21 cellular contexts compared by ENCODE assay signal in genomic region chr4:100985576-100985975, GRCh38.
A peak's percentile ranks its signal among the peaks of the same experiment; 100 is the strongest.
DNase-seq lines count a peak whose midpoint lies in the region; ATAC-seq and TF ChIP-seq lines count a peak whose summit lies in the region.
"Had no signal": no experiment of that assay in that cellular context is flagged by ENCODE, and none has a peak within 500 bp of the region (broad histone marks: within the 10 kb centered on the region; RNA-seq: fewer than 3 reads in every experiment).

No MANE protein-coding gene starts in this region.

- H3K79me2 ChIP-seq in ACC112 (ENCODE audit: control insufficient read depth, insufficient read depth, low read length, unreplicated experiment) (no peaks in the 10 kb centered on the region), neural progenitor cell (ENCODE audit: low read depth) (no peaks in the 10 kb centered on the region)

- H3K9me3 Mint-ChIP-seq in neural progenitor cell: peaks cover 16% of the 10 kb centered on the region
- H3K9me3 Mint-ChIP-seq: CD8-positive, alpha-beta memory T cell; IgD-negative memory B cell had no signal

- no peak for DNase-seq in neural progenitor cell (ENCODE audit: low spot score)
- no peak for DNase-seq in stimulated activated CD4-positive, alpha-beta T cell treated with anti-CD3 and anti-CD28 coated beads, Interleukin-4, amount 100 ng/mL, for 1 hour
- no peak for DNase-seq in NCI-H146 (lab: John Stamatoyannopoulos, UW)
- no peak for DNase-seq in GM19240 (ENCODE audit: insufficient read length, low spot score)
- DNase-seq: CD8-positive, alpha-beta memory T cell; DMS79; Kasumi-1; NCI-H1105 treated with DMSO at 0.1 percent for 48 hours; NCI-H187; NCI-H2171; NCI-H446; NCI-H69; NK-92 treated with Interleukin-12 subunit alpha and Interleukin-12 subunit beta, amount 100 ng/mL, for 24 hours had no signal

- no peak overlapping the region for H2AFZ ChIP-seq in ACC112 (ENCODE audit: low read length, unreplicated experiment)
- H2AFZ ChIP-seq in neural progenitor cell (replicated peaks): no peak overlapping the region

- H3K4me3 Mint-ChIP-seq in neural progenitor cell: no peak overlapping the region
- H3K4me3 Mint-ChIP-seq: CD8-positive, alpha-beta memory T cell; IgD-negative memory B cell had no signal

- H3K36me3 ChIP-seq in ACC112 (ENCODE audit: insufficient read depth, low read length) (no peaks in the 10 kb centered on the region), HUES48 (ENCODE audit: control insufficient read depth, insufficient read depth, low read length) (no peaks in the 10 kb centered on the region), ectodermal cell (ENCODE audit: control insufficient read depth, insufficient read depth, low read length) (no peaks in the 10 kb centered on the region), neural progenitor cell (no peaks in the 10 kb centered on the region)
- H3K36me3 ChIP-seq: BLaER1 treated with 17β-estradiol and CSF1 and Interleukin-3, amounts not matched to agents 10 nM and 100 nM; SJCRH30 had no signal

- H3K9me3 ChIP-seq in HUES48 (ENCODE audit: control insufficient read depth, insufficient read depth, low read length) (no peaks in the 10 kb centered on the region), ectodermal cell (ENCODE audit: control insufficient read depth, low read length) (no peaks in the 10 kb centered on the region), neural progenitor cell (ENCODE audit: low read depth) (no peaks in the 10 kb centered on the region)
- H3K9me3 ChIP-seq: BLaER1 treated with 17β-estradiol and CSF1 and Interleukin-3, amounts not matched to agents 10 nM and 100 nM; SJCRH30 had no signal

- H3K9ac ChIP-seq in HUES48 (ENCODE audit: low read depth, low read length) (no peak overlapping the region), neural progenitor cell (no peak overlapping the region)
- H3K9ac ChIP-seq: BLaER1 treated with 17β-estradiol and CSF1 and Interleukin-3, amounts not matched to agents 10 nM and 100 nM had no signal

- WGBS in ectodermal cell, 2 experiments: 89 to 94% methylated on average over 3 of the region's 3 CpGs

- TF ChIP-seq CTCF in neural progenitor cell (IDR thresholded peaks at IDR 0.05): no peak

- no peaks in the 10 kb centered on the region for H3K27me3 Mint-ChIP-seq in neural progenitor cell (ENCODE audit: insufficient read depth, low read depth)
- H3K27me3 Mint-ChIP-seq: CD8-positive, alpha-beta memory T cell had no signal

- H4K20me1 ChIP-seq in neural progenitor cell (ENCODE audit: low read depth): no peaks in the 10 kb centered on the region
- H4K20me1 ChIP-seq: BLaER1 treated with 17β-estradiol and CSF1 and Interleukin-3, amounts not matched to agents 10 nM and 100 nM had no signal

- ATAC-seq in HG03025 (IDR thresholded peaks at IDR 0.05; ENCODE audit: low FRiP score, unreplicated experiment): no peak

- no peak overlapping the region for H3K27ac Mint-ChIP-seq in neural progenitor cell
- H3K27ac Mint-ChIP-seq: CD8-positive, alpha-beta memory T cell; IgD-negative memory B cell had no signal

- H3K4me2 ChIP-seq in neural progenitor cell: no peak overlapping the region
- H3K4me2 ChIP-seq: BLaER1 treated with 17β-estradiol and CSF1 and Interleukin-3, amounts not matched to agents 10 nM and 100 nM had no signal

- H3K36me3 Mint-ChIP-seq in neural progenitor cell: no peaks in the 10 kb centered on the region
- H3K36me3 Mint-ChIP-seq: IgD-negative memory B cell had no signal

- peaks cover 29% of the 10 kb centered on the region for H3K4me1 ChIP-seq in ACC112 (ENCODE audit: control insufficient read depth, insufficient read depth, low read length, unreplicated experiment)
- peaks cover 39% of the 10 kb centered on the region for H3K4me1 ChIP-seq in HUES48 (ENCODE audit: control insufficient read depth, insufficient read depth, low read length)
- H3K4me1 ChIP-seq in ectodermal cell (ENCODE audit: control insufficient read depth, insufficient read depth, low read length): peaks cover 14% of the 10 kb centered on the region
- H3K4me1 ChIP-seq in neural progenitor cell: peaks cover 22% of the 10 kb centered on the region

- H3F3A ChIP-seq in neural progenitor cell (ENCODE audit: low read depth): peaks cover 18% of the 10 kb centered on the region

- H3K27me3 ChIP-seq in ACC112 (ENCODE audit: insufficient read depth, low read length): no peaks in the 10 kb centered on the region
- H3K27me3 ChIP-seq in HUES48 (ENCODE audit: control insufficient read depth, insufficient read depth, low read length): no peaks in the 10 kb centered on the region
- no peaks in the 10 kb centered on the region for H3K27me3 ChIP-seq in ectodermal cell (ENCODE audit: control insufficient read depth, insufficient read depth, low read length, poor library complexity, severe bottlenecking)
- H3K27me3 ChIP-seq in neural progenitor cell: no peaks in the 10 kb centered on the region
- H3K27me3 ChIP-seq: BLaER1 treated with 17β-estradiol and CSF1 and Interleukin-3, amounts not matched to agents 10 nM and 100 nM; SJCRH30 had no signal

- H3K4me3 ChIP-seq in ACC112 (ENCODE audit: low read depth, low read length): no peak overlapping the region
- H3K4me3 ChIP-seq in HUES48 (ENCODE audit: low read depth, low read length): no peak overlapping the region
- no peak overlapping the region for H3K4me3 ChIP-seq in ectodermal cell (ENCODE audit: insufficient read depth, low read depth, low read length)
- H3K4me3 ChIP-seq in neural progenitor cell: no peak overlapping the region
- H3K4me3 ChIP-seq: BLaER1 treated with 17β-estradiol and CSF1 and Interleukin-3, amounts not matched to agents 10 nM and 100 nM; SJCRH30 had no signal

- H3K27ac ChIP-seq in ACC112 (ENCODE audit: low read depth, low read length): peak overlapping the region; percentile 82
- peak overlapping the region; percentile 76 for H3K27ac ChIP-seq in HUES48 (ENCODE audit: low read depth, low read length)
- peak overlapping the region; percentile 82 for H3K27ac ChIP-seq in ectodermal cell (ENCODE audit: insufficient read depth, low read depth, low read length, poor library complexity, severe bottlenecking)
- H3K27ac ChIP-seq in neural progenitor cell: peak overlapping the region; percentile 93
- H3K27ac ChIP-seq: BLaER1 treated with 17β-estradiol and CSF1 and Interleukin-3, amounts not matched to agents 10 nM and 100 nM; RWPE1 had no signal

- peaks cover 16% of the 10 kb centered on the region for H3K4me1 Mint-ChIP-seq in neural progenitor cell
- H3K4me1 Mint-ChIP-seq: CD8-positive, alpha-beta memory T cell; IgD-negative memory B cell had no signal
